ENCODE assay signal across 1 cellular context in genomic region chr17:17874478-17874877, GRCh38.
TF ChIP-seq lines count a peak whose summit lies in the region.

No MANE protein-coding gene starts in this region.

TF ChIP-seq in HepG2, 621 proteins besides CTCF, POLR2A, EP300 and RAD21:
- TF ChIP-seq ZUFSP (CRISPR knock-in tag; IDR thresholded peaks at IDR 0.05; ENCODE audit: borderline replicate concordance) (no peak), CAMTA2 (CRISPR knock-in tag; IDR thresholded peaks at IDR 0.05; ENCODE audit: borderline replicate concordance) (no peak), SIX4 (CRISPR knock-in tag; IDR thresholded peaks at IDR 0.05) (no peak), NR2F1 (CRISPR knock-in tag; IDR thresholded peaks at IDR 0.05) (no peak), NR2F2 (IDR thresholded peaks at IDR 0.05; ENCODE audit: borderline replicate concordance, low read depth) (no peak), HNF4A (CRISPR knock-in tag; IDR thresholded peaks at IDR 0.05) (no peak), TOE1 (CRISPR knock-in tag; IDR thresholded peaks at IDR 0.05) (no peak)
